ENCODE assay signal across 8 cellular contexts in the genomic region with DNA sequence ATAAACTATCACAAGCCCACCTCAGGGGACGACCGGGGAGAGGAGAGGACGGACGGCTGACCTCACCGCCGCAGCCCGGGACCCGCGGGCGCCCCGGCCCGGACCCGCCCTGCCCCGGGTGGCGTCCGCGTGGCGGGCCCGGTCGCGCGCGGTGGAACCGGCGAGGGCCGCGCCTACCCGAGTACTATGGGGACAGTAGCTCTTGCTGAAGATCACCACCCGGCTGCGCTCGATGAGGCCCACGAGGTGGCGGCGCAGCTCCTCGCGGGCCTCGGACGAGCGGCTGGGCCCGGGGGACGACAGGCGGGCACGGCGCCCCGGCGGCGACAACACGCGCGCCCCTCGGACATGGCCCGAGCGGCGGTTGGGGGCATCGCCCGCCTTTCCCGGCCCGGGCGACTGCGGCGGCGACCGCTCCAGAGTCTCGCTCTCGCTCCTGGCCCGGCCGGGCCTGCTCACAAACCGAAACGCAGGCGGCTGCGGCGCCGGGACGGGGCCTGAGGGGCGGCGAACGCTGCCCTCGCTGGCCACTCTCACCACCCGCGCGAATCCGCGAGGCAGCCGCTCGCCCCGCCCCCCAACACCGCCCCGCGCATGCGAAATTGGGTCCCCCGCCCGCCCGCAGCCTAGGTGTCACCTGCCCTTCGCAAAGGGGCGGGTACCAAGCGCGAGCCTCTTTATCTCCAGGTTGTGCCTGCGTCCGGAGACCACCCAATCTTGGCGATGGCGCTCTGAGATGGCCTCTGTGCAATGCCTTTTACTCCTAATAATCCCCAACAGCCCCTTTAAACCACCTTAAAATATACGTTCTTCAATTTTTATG.
DNase-seq lines count a peak whose midpoint lies in the region; TF ChIP-seq lines count a peak whose summit lies in the region.

A gene (minus strand): TSS at position 554 of the 823 bp plus-strand sequence.

- TF ChIP-seq CTCF in C4-2B (conservative IDR thresholded peaks at IDR 0.05) (peak; percentile 43), RWPE1 (conservative IDR thresholded peaks at IDR 0.05; ENCODE audit: low read depth) (peak; percentile 21; the same call in 1 of the 2 replicates)

- H3K27ac ChIP-seq in C4-2B (peak within 1 kb of the TSS; percentile 82), RWPE1 (peak within 1 kb of the TSS; percentile 70)

- CTCF ChIA-PET in RWPE1 (lab: Yijun Ruan, JAX): interaction anchor here (0.6 kb wide), 1 partner anchor 889 kb away, joined by 4 read pairs; no protein-coding TSS in a partner anchor

- POLR2A ChIA-PET in RWPE1 (lab: Yijun Ruan, JAX; ENCODE audit: low non-redundant PET): interaction anchor here (0.6 kb wide), 1 partner anchor 8 kb away, joined by 3 read pairs; no protein-coding TSS in a partner anchor

- peak; percentile 76 for DNase-seq in HuH-7.5 (ENCODE audit: low spot score)
- peak; percentile 74 for DNase-seq in RWPE1 (ENCODE audit: low spot score)
- peak; percentile 87 for DNase-seq in activated naive CD4-positive, alpha-beta T cell treated with anti-CD3 and anti-CD28 coated beads, Interleukin-2, amount 50 U/mL, for 16 hours
- DNase-seq in globus pallidus (ENCODE audit: low spot score): peak; percentile 65
- DNase-seq in nucleus accumbens (lab: John Stamatoyannopoulos, UW): peak in 52 of 56 donors; percentile 20 to 86 (median 60)
- peak; percentile 48 for DNase-seq in stromal cell of bone marrow (ENCODE audit: low read depth)
- DNase-seq in SHP77 (lab: John Stamatoyannopoulos, UW): no peak

Comparison
In these comparisons a context has a peak if more than half of its experiments do, and no peak if none do; other contexts are left out.
1. DNase-seq: peak in HuH-7.5 (single experiment), RWPE1 (single experiment), activated naive CD4-positive, alpha-beta T cell treated with anti-CD3 and anti-CD28 coated beads, Interleukin-2, amount 50 U/mL, for 16 hours (single experiment), globus pallidus (single experiment), nucleus accumbens (52 of 56) and stromal cell of bone marrow (single experiment); none in SHP77 (0 of 2).